1 cellular context compared by ENCODE assay signal in genomic region chr7:127666602-127667001, GRCh38.
TF ChIP-seq lines count a peak whose summit lies in the region.

No MANE protein-coding gene starts in this region.

TF ChIP-seq in endothelial cell of umbilical vein, 7 proteins besides CTCF, POLR2A, EP300 and RAD21:
- TF ChIP-seq EZH2 (IDR thresholded peaks at IDR 0.05; ENCODE audit: borderline replicate concordance, low read depth, low read length, severe bottlenecking) (no peak), JUN (IDR thresholded peaks at IDR 0.05; ENCODE audit: borderline replicate concordance, insufficient read depth, insufficient read length, low read depth) (no peak), MAX (IDR thresholded peaks at IDR 0.05; ENCODE audit: insufficient read depth, insufficient read length) (no peak)
